1 cellular context compared by ENCODE assay signal in genomic region chr1:200869753-200870391, GRCh38.
TF ChIP-seq lines count a peak whose summit lies in the region.

No MANE protein-coding gene starts in this region.

TF ChIP-seq in K562, 482 proteins besides CTCF, POLR2A, EP300 and RAD21 (continued from another document):
- TF ChIP-seq STAT6 (CRISPR knock-in tag; IDR thresholded peaks at IDR 0.05) (no peak), SAFB (IDR thresholded peaks at IDR 0.05; ENCODE audit: borderline replicate concordance, low read depth, low read length) (no peak), ATF6 (CRISPR knock-in tag; IDR thresholded peaks at IDR 0.05) (no peak), ZNF57 (CRISPR knock-in tag; IDR thresholded peaks at IDR 0.05) (no peak), SREBF2 (CRISPR knock-in tag; IDR thresholded peaks at IDR 0.05) (no peak), TBL1XR1 (IDR thresholded peaks at IDR 0.05; ENCODE audit: low read length in 2 of 2) (no peak), CAMTA2 (CRISPR knock-in tag; conservative IDR thresholded peaks at IDR 0.05) (no peak), ZBTB40 (IDR thresholded peaks at IDR 0.05) (no peak), ZBTB40 (CRISPR knock-in tag; IDR thresholded peaks at IDR 0.05) (no peak), SIN3B (IDR thresholded peaks at IDR 0.05; ENCODE audit: low read depth) (no peak)
